ENCODE assay signal across 8 cellular contexts in genomic region chr4:7803992-7804758, GRCh38.
A peak's percentile ranks its signal among the peaks of the same experiment; 100 is the strongest.
DNase-seq lines count a peak whose midpoint lies in the region; ATAC-seq and TF ChIP-seq lines count a peak whose summit lies in the region.

No MANE protein-coding gene starts in this region.

- H3K4me1 ChIP-seq in CD4-positive, alpha-beta memory T cell (ENCODE audit: insufficient read depth, low read length) = peaks cover 11% of the 10 kb centered on the region
- H3K4me1 ChIP-seq in colonic mucosa = no peaks in the 10 kb centered on the region
- peaks cover 0 to 11% (median 4%) of the 10 kb centered on the region in 4 donors for H3K4me1 ChIP-seq in liver (ENCODE audit: control insufficient read depth in 4 of 4, insufficient read depth in 4 of 4, low read length in 3 of 4)

- H3K4me3 Mint-ChIP-seq in CD4-positive, alpha-beta memory T cell = no peak overlapping the region

- no peaks in the 10 kb centered on the region for H3K27me3 ChIP-seq in CD4-positive, alpha-beta memory T cell (ENCODE audit: insufficient read depth, low read length)
- H3K27me3 ChIP-seq in colonic mucosa = no peaks in the 10 kb centered on the region
- no peaks in the 10 kb centered on the region for H3K27me3 ChIP-seq in liver (ENCODE audit: control insufficient read depth in 4 of 4, insufficient read depth in 4 of 4, low read length in 3 of 4)

- intact Hi-C loops in CD4-positive, alpha-beta memory T cell (cut with micrococcal nuclease) = loop anchor here (1.0 to 2.0 kb wide), 7 partner anchors 25 to 183 kb away; no protein-coding TSS in a partner anchor
- intact Hi-C loops in colonic mucosa (cut with DNase I) = loop anchor here (1.0 kb wide), 1 partner anchor 183 kb away; no protein-coding TSS in a partner anchor

- peak overlapping the region in 4 of 7 donors; percentile 46 to 69 (median 64) for H3K27ac Mint-ChIP-seq in CD4-positive, alpha-beta memory T cell

- WGBS in liver = 43% methylated on average over 16 of the region's 16 CpGs

- POLR2A ChIA-PET in CD4-positive, alpha-beta memory T cell (lab: Charles Lee; ENCODE audit: partially characterized antibody) = interaction anchor here (1.0 to 1.9 kb wide), 4 partner anchors 40 to 135 kb away, joined by 3 to 9 read pairs (median 6); partner anchors contain the start of gene AFAP1

- CTCF ChIA-PET in CD4-positive, alpha-beta memory T cell (lab: Charles Lee; ENCODE audit: partially characterized antibody) = interaction anchor here (0.7 to 10.4 kb wide), 28 partner anchors 9 to 189 kb away, joined by 3 to 188 read pairs (median 6); partner anchors contain the start of gene AFAP1

- peak; percentile 57 for ATAC-seq in GM21619 (IDR thresholded peaks at IDR 0.05; ENCODE audit: unreplicated experiment)

- no peaks in the 10 kb centered on the region for H3K27me3 Mint-ChIP-seq in CD4-positive, alpha-beta memory T cell

- H3K9me3 ChIP-seq in CD4-positive, alpha-beta memory T cell (ENCODE audit: control insufficient read depth in 1 of 2, low read length in 2 of 2) = no peaks in the 10 kb centered on the region
- no peaks in the 10 kb centered on the region for H3K9me3 ChIP-seq in colonic mucosa
- H3K9me3 ChIP-seq in liver (ENCODE audit: control insufficient read depth in 4 of 4, low read length in 3 of 4) = no peaks in the 10 kb centered on the region

- no peak overlapping the region for H3K9ac ChIP-seq in colonic mucosa (ENCODE audit: low read depth in 2 of 2, low read length in 2 of 2)
- H3K9ac ChIP-seq in liver (ENCODE audit: low read depth in 1 of 2, low read length in 2 of 2) = no peak overlapping the region

- H3K4me1 Mint-ChIP-seq in CD4-positive, alpha-beta memory T cell = peaks cover 6 to 19% (median 11%) of the 10 kb centered on the region in 4 donors

- H3K36me3 ChIP-seq in CD4-positive, alpha-beta memory T cell (ENCODE audit: insufficient read depth, low read length) = peaks cover 26% of the 10 kb centered on the region
- H3K36me3 ChIP-seq in colonic mucosa (peaks cover 15% of the 10 kb centered on the region), liver (ENCODE audit: control insufficient read depth in 4 of 4, insufficient read depth in 3 of 4, low read depth in 1 of 4, low read length in 3 of 4) (no peaks in the 10 kb centered on the region)

- H3K27ac ChIP-seq in CD4-positive, alpha-beta memory T cell (ENCODE audit: low read depth, low read length) = no peak overlapping the region
- H3K27ac ChIP-seq in colonic mucosa = no peak overlapping the region
- H3K27ac ChIP-seq in liver (ENCODE audit: low read depth in 1 of 2, low read length in 2 of 2) = no peak overlapping the region

- no peak overlapping the region for H3K4me3 ChIP-seq in CD4-positive, alpha-beta memory T cell (ENCODE audit: low read length in 2 of 2)
- no peak overlapping the region for H3K4me3 ChIP-seq in colonic mucosa
- no peak overlapping the region for H3K4me3 ChIP-seq in liver (ENCODE audit: low read depth in 1 of 3, low read length in 3 of 3)

- peak; percentile 84 to 89 for TF ChIP-seq RAD21 in liver (IDR thresholded peaks at IDR 0.05)

- H3K36me3 Mint-ChIP-seq in CD4-positive, alpha-beta memory T cell = peaks cover 30 to 43% of the 10 kb centered on the region in 2 donors

- TF ChIP-seq CTCF in colonic mucosa (IDR thresholded peaks at IDR 0.05) (peak; percentile 87), liver (IDR thresholded peaks at IDR 0.05; ENCODE audit: low read depth, low read length, missing input control) (peak; percentile 79)

- no peaks in the 10 kb centered on the region for H3K9me3 Mint-ChIP-seq in CD4-positive, alpha-beta memory T cell

- DNase-seq in CD4-positive, alpha-beta memory T cell = peak; percentile 65 to 73 (median 70)
- peak; percentile 48 for DNase-seq in NCI-H2107 (lab: John Stamatoyannopoulos, UW)
- DNase-seq in activated CD4-positive, alpha-beta T cell treated with anti-CD3 and anti-CD28 coated beads for 48 hours = peak; percentile 91
- peak; percentile 92 for DNase-seq in colonic mucosa
- peak; percentile 77 to 90 for DNase-seq in stimulated activated CD4-positive, alpha-beta T cell treated with anti-CD3 and anti-CD28 coated beads, Interleukin-4, amount 100 ng/mL, for 48 hours (ENCODE audit: low read depth in 2 of 2)
- DNase-seq in cortex of kidney (lab: John Stamatoyannopoulos, UW) = no peak

TF ChIP-seq in liver, 16 proteins besides CTCF, POLR2A, EP300 and RAD21:
- TF ChIP-seq JUND (IDR thresholded peaks at IDR 0.05) (no peak), HNF4A (conservative IDR thresholded peaks at IDR 0.05) (peak in 1 of 2 donors; percentile 26)
